1 cellular context compared by ENCODE assay signal in genomic region chr12:122834921-122835692, GRCh38.
TF ChIP-seq lines count a peak whose summit lies in the region.

HIP1R (plus strand) TSS chr12:122835457; CDS start chr12:122835551, 94 bp downstream.

TF ChIP-seq in HepG2, 621 proteins besides CTCF, POLR2A, EP300 and RAD21 (continued from another document):
- no peak for TF ChIP-seq CENPX (CRISPR knock-in tag; IDR thresholded peaks at IDR 0.05)
- TF ChIP-seq SPEN (CRISPR knock-in tag; IDR thresholded peaks at IDR 0.05; ENCODE audit: low read depth), result peak; percentile 25; the same call in 1 of the 2 replicates
TF ChIP-seq in HepG2: peak in this region for 13.
